In genomic region chr3:12014613-12015012, GRCh38 we compare ENCODE assay signal across 33 cellular contexts. TPM values are rescaled to one million over a fixed set of nuclear protein-coding genes. Genes with fewer than 3 reads are reported as not detected.
"Had no signal": no experiment of that assay in that cellular context is flagged by ENCODE, and none has a peak within 500 bp of the region (broad histone marks: within the 10 kb centered on the region; RNA-seq: fewer than 3 reads in every experiment).

No MANE protein-coding gene starts in this region.

- H3K4me1 ChIP-seq: adrenal gland, body of pancreas, breast epithelium had no signal

- H3K27ac ChIP-seq: adrenal gland, body of pancreas, brain microvascular endothelial cell, breast epithelium, VCaP had no signal

- H3K36me3 ChIP-seq: adrenal gland, brain microvascular endothelial cell, breast epithelium had no signal

- H3K4me3 ChIP-seq: adrenal gland, body of pancreas, breast epithelium had no signal

- ATAC-seq: activated CD8-positive, alpha-beta T cell treated with anti-CD3 and anti-CD28 coated beads for 36 hours; activated naive CD4-positive, alpha-beta T cell treated with anti-CD3 and anti-CD28 coated beads, Interleukin-2, amount 50 U/mL, for 72 hours; activated T-cell treated with anti-CD3 and anti-CD28 coated beads, Interleukin-2, amount 50 U/mL, for 4 hours; activated T-cell treated with anti-CD3 and anti-CD28 coated beads, Interleukin-2, amount 50 U/mL, for 72 hours; activated T-helper 17 cell treated with anti-CD3 and anti-CD28 coated beads, Interleukin-2, amount 50 U/mL, for 72 hours; body of pancreas had no signal

- FAIRE-seq: astrocyte, TTC549 had no signal

- H3K27me3 ChIP-seq: body of pancreas had no signal

- DNase-seq: activated B cell treated with CpG ODN at 0.5 μM for 24 hours; activated CD4-positive, alpha-beta memory T cell treated with anti-CD3 and anti-CD28 coated beads for 36 hours; activated CD4-positive, alpha-beta T cell treated with anti-CD3 and anti-CD28 coated beads for 4 hours; activated CD4-positive, alpha-beta T cell treated with anti-CD3 and anti-CD28 coated beads, Interleukin-2, amount 10 ng/mL, durations not matched to agents 24 days and 14 days; activated CD4-positive, alpha-beta T cell treated with anti-CD3 and anti-CD28 coated beads, Interleukin-2, amount 50 U/mL, for 1 hour; activated CD4-positive, alpha-beta T cell treated with anti-CD3 and anti-CD28 coated beads, Interleukin-2, amount 50 U/mL, for 4 hours; activated CD4-positive, CD25-positive, alpha-beta regulatory T cell treated with anti-CD3 and anti-CD28 coated beads, Interleukin-2, amount 50 U/mL, for 72 hours; activated CD8-positive, alpha-beta memory T cell treated with anti-CD3 and anti-CD28 coated beads, Interleukin-2, amount 50 U/mL, for 4 hours; activated CD8-positive, alpha-beta T cell treated with anti-CD3 and anti-CD28 coated beads for 36 hours; activated effector memory CD4-positive, alpha-beta T cell treated with anti-CD3 and anti-CD28 coated beads, Interleukin-2, amount 50 U/mL, for 16 hours; activated gamma-delta T cell treated with Interleukin-2 at 50 U/mL for 16 hours; activated naive CD4-positive, alpha-beta T cell; activated naive CD4-positive, alpha-beta T cell treated with anti-CD3 and anti-CD28 coated beads for 36 hours; activated naive CD4-positive, alpha-beta T cell treated with anti-CD3 and anti-CD28 coated beads, Interleukin-2, amount 50 U/mL, for 16 hours; activated naive CD8-positive, alpha-beta T cell treated with anti-CD3 and anti-CD28 coated beads for 36 hours; activated T-cell treated with anti-CD3 and anti-CD28 coated beads for 4 hours; activated T-cell treated with anti-CD3 and anti-CD28 coated beads, Interleukin-2, amount 50 U/mL, for 1 hour; activated T-cell treated with anti-CD3 and anti-CD28 coated beads, Interleukin-2, amount 50 U/mL, for 4 hours; activated T-cell treated with anti-CD3 and anti-CD28 coated beads, Interleukin-2, amount 50 U/mL, for 72 hours; adrenal gland; amniotic stem cell; aorta; body of pancreas; brain microvascular endothelial cell; central memory CD4-positive, alpha-beta T cell; T-helper 2 cell; T-helper 9 cell had no signal

- H3K9me3 ChIP-seq: adrenal gland, body of pancreas, breast epithelium had no signal

RNA-seq across cellular contexts. Expression of gene SYN2, which starts 10.4 kb away (rescaled TPM):
- total RNA-seq: activated B cell treated with CpG ODN at 0.5 μM for 24 hours; activated CD4-positive, alpha-beta memory T cell treated with anti-CD3 and anti-CD28 coated beads for 36 hours had no signal
